1 cellular context compared by ENCODE assay signal in genomic region chr5:145738227-145738626, GRCh38.
A peak's percentile ranks its signal among the peaks of the same experiment; 100 is the strongest.
TF ChIP-seq lines count a peak whose summit lies in the region.

No MANE protein-coding gene starts in this region.

TF ChIP-seq in HepG2, 621 proteins besides CTCF, POLR2A, EP300 and RAD21 (continued from another document):
- TF ChIP-seq, protein P1, sequence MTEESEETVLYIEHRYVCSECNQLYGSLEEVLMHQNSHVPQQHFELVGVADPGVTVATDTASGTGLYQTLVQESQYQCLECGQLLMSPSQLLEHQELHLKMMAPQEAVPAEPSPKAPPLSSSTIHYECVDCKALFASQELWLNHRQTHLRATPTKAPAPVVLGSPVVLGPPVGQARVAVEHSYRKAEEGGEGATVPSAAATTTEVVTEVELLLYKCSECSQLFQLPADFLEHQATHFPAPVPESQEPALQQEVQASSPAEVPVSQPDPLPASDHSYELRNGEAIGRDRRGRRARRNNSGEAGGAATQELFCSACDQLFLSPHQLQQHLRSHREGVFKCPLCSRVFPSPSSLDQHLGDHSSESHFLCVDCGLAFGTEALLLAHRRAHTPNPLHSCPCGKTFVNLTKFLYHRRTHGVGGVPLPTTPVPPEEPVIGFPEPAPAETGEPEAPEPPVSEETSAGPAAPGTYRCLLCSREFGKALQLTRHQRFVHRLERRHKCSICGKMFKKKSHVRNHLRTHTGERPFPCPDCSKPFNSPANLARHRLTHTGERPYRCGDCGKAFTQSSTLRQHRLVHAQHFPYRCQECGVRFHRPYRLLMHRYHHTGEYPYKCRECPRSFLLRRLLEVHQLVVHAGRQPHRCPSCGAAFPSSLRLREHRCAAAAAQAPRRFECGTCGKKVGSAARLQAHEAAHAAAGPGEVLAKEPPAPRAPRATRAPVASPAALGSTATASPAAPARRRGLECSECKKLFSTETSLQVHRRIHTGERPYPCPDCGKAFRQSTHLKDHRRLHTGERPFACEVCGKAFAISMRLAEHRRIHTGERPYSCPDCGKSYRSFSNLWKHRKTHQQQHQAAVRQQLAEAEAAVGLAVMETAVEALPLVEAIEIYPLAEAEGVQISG (CRISPR knock-in tag; IDR thresholded peaks at IDR 0.05), result no peak
- TF ChIP-seq MAFF (IDR thresholded peaks at IDR 0.05; ENCODE audit: low read depth, low read length), result peak; percentile 63
- TF ChIP-seq MAFK (conservative IDR thresholded peaks at IDR 0.05 in 1 of 2, IDR thresholded peaks at IDR 0.05 in 1 of 2; ENCODE audit: low read length in 2 of 2), result peak; percentile 76 to 86
- no peak for TF ChIP-seq ZNF546 (CRISPR knock-in tag; conservative IDR thresholded peaks at IDR 0.05)
- TF ChIP-seq YEATS4 (CRISPR knock-in tag; IDR thresholded peaks at IDR 0.05; ENCODE audit: borderline replicate concordance), result no peak
